1 cellular context compared by ENCODE assay signal in genomic region chr20:58097943-58098342, GRCh38.
TF ChIP-seq lines count a peak whose summit lies in the region.

No MANE protein-coding gene starts in this region.

TF ChIP-seq in HepG2, 621 proteins besides CTCF, POLR2A, EP300 and RAD21 (continued from another document):
- TF ChIP-seq ARID5B (CRISPR knock-in tag; IDR thresholded peaks at IDR 0.05) (peak; percentile 30; the same call in 1 of the 2 replicates), HNF4A (CRISPR knock-in tag; IDR thresholded peaks at IDR 0.05) (0 out of 2 replicates have a peak, but pooled peaks have one; percentile 20), HDAC2 (CRISPR knock-in tag; IDR thresholded peaks at IDR 0.05) (no peak), ZNF552 (CRISPR knock-in tag; IDR thresholded peaks at IDR 0.05; ENCODE audit: borderline replicate concordance) (no peak), FOXP4 (CRISPR knock-in tag; IDR thresholded peaks at IDR 0.05) (no peak), ATF4 (CRISPR knock-in tag; IDR thresholded peaks at IDR 0.05) (0 out of 4 replicates have a peak, but pooled peaks of 1 of the 2 experiments have one; percentile 22), ZSCAN5A (CRISPR knock-in tag; IDR thresholded peaks at IDR 0.05; ENCODE audit: borderline replicate concordance) (no peak), ZKSCAN1 (IDR thresholded peaks at IDR 0.05; ENCODE audit: low read length) (no peak)
TF ChIP-seq in HepG2: peak in this region for 4.
